ENCODE assay signal across 16 cellular contexts in the genomic region with DNA sequence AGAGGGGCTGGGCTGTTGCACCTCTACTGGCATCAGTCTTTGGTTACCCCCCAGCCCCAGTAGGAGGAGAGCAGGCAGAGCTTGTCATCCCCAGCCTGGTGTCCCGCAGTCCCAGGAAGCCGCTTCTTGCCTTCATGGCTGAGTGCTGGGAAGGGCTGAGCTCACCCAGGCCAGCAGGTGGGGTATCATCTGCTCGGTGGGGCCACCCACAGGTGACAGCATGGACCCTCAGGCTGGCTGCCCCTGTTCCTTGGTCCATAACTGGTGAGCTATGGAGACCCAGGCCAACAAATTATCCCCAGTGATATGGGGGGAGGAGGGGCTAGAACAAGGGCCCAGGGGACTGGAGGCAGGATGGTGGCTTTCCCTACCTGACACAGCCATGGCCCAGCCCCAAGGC. TPM values are rescaled to one million over a fixed set of nuclear protein-coding genes. Genes with fewer than 3 reads are reported as not detected.
"Had no signal": no experiment of that assay in that cellular context is flagged by ENCODE, and none has a peak within 500 bp of the region (broad histone marks: within the 10 kb centered on the region; RNA-seq: fewer than 3 reads in every experiment).

No MANE protein-coding gene starts in this region.

- H3K27ac ChIP-seq: adrenal gland, epithelial cell of prostate, gastroesophageal sphincter, left ventricle myocardium inferior, ovary, skin epidermis, stomach had no signal

- DNase-seq: activated naive CD4-positive, alpha-beta T cell treated with anti-CD3 and anti-CD28 coated beads, Interleukin-2, amount 10 ng/mL, durations not matched to agents 7 days and 5 days; adrenal gland; effector memory CD4-positive, alpha-beta T cell; left ventricle myocardium inferior; ovary; retina; stimulated activated CD4-positive, alpha-beta T cell treated with anti-CD3 and anti-CD28 coated beads, Interleukin-4, amount 100 ng/mL, for 4 hours; stomach had no signal

- H3K27me3 ChIP-seq: adrenal gland, gastroesophageal sphincter, ovary had no signal

- ATAC-seq: gastroesophageal sphincter had no signal

- H3K4me3 Mint-ChIP-seq: activated naive CD4-positive, alpha-beta T cell treated with anti-CD3 and anti-CD28 coated beads, Interleukin-2, amount 10 ng/mL, durations not matched to agents 7 days and 5 days; central memory CD8-positive, alpha-beta T cell; memory B cell had no signal

- H3K36me3 Mint-ChIP-seq: activated naive CD4-positive, alpha-beta T cell treated with anti-CD3 and anti-CD28 coated beads, Interleukin-2, amount 10 ng/mL, durations not matched to agents 7 days and 5 days; memory B cell had no signal

- H3K9me3 Mint-ChIP-seq: activated naive CD4-positive, alpha-beta T cell treated with anti-CD3 and anti-CD28 coated beads, Interleukin-2, amount 10 ng/mL, durations not matched to agents 7 days and 5 days; activated T-helper 2 cell treated with anti-CD3 and anti-CD28 coated beads, Interferon-gamma antibody, Interleukin-2, Interleukin-4, amounts not matched to agents 10 μg/mL and 5 μg/mL and 100 μg/mL, durations not matched to agents 14 hours and 24 hours and 36 hours; central memory CD8-positive, alpha-beta T cell; memory B cell had no signal

- H3K4me3 ChIP-seq: adrenal gland, gastroesophageal sphincter, left ventricle myocardium inferior, ovary, skin epidermis, stomach had no signal

- H3K36me3 ChIP-seq: adrenal gland, gastroesophageal sphincter, left ventricle myocardium inferior, ovary, stomach had no signal

- H3K27ac Mint-ChIP-seq: activated naive CD4-positive, alpha-beta T cell treated with anti-CD3 and anti-CD28 coated beads, Interleukin-2, amount 10 ng/mL, durations not matched to agents 7 days and 5 days; activated T-helper 2 cell treated with anti-CD3 and anti-CD28 coated beads, Interferon-gamma antibody, Interleukin-2, Interleukin-4, amounts not matched to agents 10 μg/mL and 5 μg/mL and 100 μg/mL, durations not matched to agents 14 hours and 24 hours and 36 hours; memory B cell had no signal

- H3K4me1 Mint-ChIP-seq: activated naive CD4-positive, alpha-beta T cell treated with anti-CD3 and anti-CD28 coated beads, Interleukin-2, amount 10 ng/mL, durations not matched to agents 7 days and 5 days; central memory CD8-positive, alpha-beta T cell had no signal

- H3K9me3 ChIP-seq: adrenal gland, gastroesophageal sphincter, left ventricle myocardium inferior, ovary, stomach had no signal

- FAIRE-seq: keratinocyte had no signal

RNA-seq across cellular contexts. Expression of a gene that starts 6.5 kb away (rescaled TPM):
- polyA plus RNA-seq: neural cell had no signal

RNA-seq across cellular contexts. Expression of a gene that starts 27.2 kb away (rescaled TPM):
- total RNA-seq: activated T-helper 2 cell treated with anti-CD3 and anti-CD28 coated beads, Interferon-gamma antibody, Interleukin-2, Interleukin-4, amounts not matched to agents 10 μg/mL and 5 μg/mL and 100 μg/mL, durations not matched to agents 14 hours and 24 hours and 36 hours; stomach had no signal
